In the genomic region with DNA sequence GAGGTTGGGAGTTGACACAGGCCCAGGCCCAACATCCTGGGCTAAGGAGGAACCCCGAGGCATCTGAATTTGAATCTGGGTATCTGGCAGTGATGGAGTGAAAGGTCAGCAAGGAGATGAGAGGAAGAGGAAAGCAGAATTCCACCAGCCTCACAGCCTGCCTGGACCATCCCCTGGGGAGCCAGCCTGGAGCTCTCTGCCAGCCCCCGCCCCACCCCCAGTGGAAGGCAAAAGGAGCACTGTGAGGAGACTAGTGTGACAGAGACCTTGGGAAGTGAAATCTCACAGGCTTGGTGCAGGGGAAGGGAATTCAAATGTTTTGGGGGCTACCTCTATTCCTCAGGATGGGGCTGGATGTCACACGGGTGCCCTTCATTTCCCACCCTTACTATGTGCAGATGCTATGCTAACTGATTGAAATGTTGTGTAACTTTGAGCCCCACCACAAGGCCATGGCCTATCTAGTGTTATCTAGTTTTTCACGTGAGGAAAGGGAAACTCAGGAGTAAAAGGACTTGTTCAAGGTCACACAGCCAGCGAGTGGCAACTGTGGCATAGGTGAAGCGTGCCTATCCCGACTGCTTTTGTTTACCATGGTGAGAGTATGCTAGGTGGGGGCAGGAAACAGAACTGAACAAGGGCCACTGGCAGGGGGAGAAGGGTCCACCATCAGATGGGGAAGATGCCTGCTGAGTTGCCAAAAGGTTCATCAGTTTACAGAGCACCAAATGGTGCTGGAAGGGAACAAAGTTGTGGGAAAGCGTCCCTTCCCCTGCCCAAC, we compare ENCODE assay signal across 11 cellular contexts. TPM values are rescaled to one million over a fixed set of nuclear protein-coding genes. Genes with fewer than 3 reads are reported as not detected.
DNase-seq lines count a peak whose midpoint lies in the region; ATAC-seq, FAIRE-seq and TF ChIP-seq lines count a peak whose summit lies in the region.
"Had no signal": no experiment of that assay in that cellular context is flagged by ENCODE, and none has a peak within 500 bp of the region (broad histone marks: within the 10 kb centered on the region; RNA-seq: fewer than 3 reads in every experiment).

No MANE protein-coding gene starts in this region.

- H3K79me2 ChIP-seq in mammary epithelial cell (ENCODE audit: insufficient read depth, low read length), result peaks cover 87% of the 10 kb centered on the region

- in situ Hi-C loops in mammary epithelial cell (cut with MboI; ENCODE audit: low sequenced_read_pairs in 2 of 2), result no loop called here

- H3K27me3 ChIP-seq in mammary epithelial cell (ENCODE audit: insufficient read depth, low read length), result no peaks in the 10 kb centered on the region

- H2AFZ ChIP-seq in mammary epithelial cell (ENCODE audit: low read depth, low read length), result no peak overlapping the region

- dilution Hi-C loops in mammary epithelial cell (cut with HindIII; ENCODE audit: low sequenced_read_pairs), result no loop called here

- BruUV-seq in MCF 10A (replicated peaks; lab: Mats Ljungman, UMichigan) (no TSS peak), mammary epithelial cell (replicated peaks; lab: Mats Ljungman, UMichigan) (no TSS peak)

- H3K9me3 ChIP-seq in mammary epithelial cell (replicated peaks; ENCODE audit: insufficient read depth, low read length), result no peaks in the 10 kb centered on the region

- FAIRE-seq in frontal cortex (lab: Jason Lieb, UNC), result no peak

- H3K36me3 ChIP-seq in mammary epithelial cell (ENCODE audit: insufficient read depth, low read length), result no peaks in the 10 kb centered on the region

- POLR2A ChIA-PET in MCF 10A (lab: Yijun Ruan, JAX), result interaction anchor here (0.9 to 1.4 kb wide), 4 partner anchors 19 to 84 kb away, joined by 3 to 5 read pairs (median 3); a partner anchor contains a TSS

- ATAC-seq in naive B cell (ENCODE audit: low read depth in 2 of 2) (no peak), HG02610 (IDR thresholded peaks at IDR 0.05; ENCODE audit: unreplicated experiment) (no peak), GM18511 (IDR thresholded peaks at IDR 0.05; ENCODE audit: unreplicated experiment) (no peak)
- ATAC-seq: activated CD8-positive, alpha-beta T cell treated with anti-CD3 and anti-CD28 coated beads for 36 hours had no signal

- H3K27ac Mint-ChIP-seq in MCF 10A (ENCODE audit: low read depth, unreplicated experiment) (no peak overlapping the region), naive B cell (peak overlapping the region in 1 of 6 donors; percentile 33), type B pancreatic cell (peak overlapping the region; percentile 91)
- H3K27ac Mint-ChIP-seq: activated CD8-positive, alpha-beta T cell treated with anti-CD3 and anti-CD28 coated beads for 36 hours had no signal

- TF ChIP-seq CTCF in MCF 10A (IDR thresholded peaks at IDR 0.05; ENCODE audit: unreplicated experiment), result no peak
- no peak for TF ChIP-seq CTCF in mammary epithelial cell (conservative IDR thresholded peaks at IDR 0.05 in 1 of 2, IDR thresholded peaks at IDR 0.05 in 1 of 2; ENCODE audit: extremely low read depth in 1 of 2, insufficient read depth in 1 of 2, low read depth in 1 of 2, low read length in 2 of 2)
- no peak for TF ChIP-seq CTCF in coronary artery (IDR thresholded peaks at IDR 0.05)
- TF ChIP-seq CTCF in type B pancreatic cell (conservative IDR thresholded peaks at IDR 0.05), result no peak

- no peaks in the 10 kb centered on the region for H3K27me3 Mint-ChIP-seq in MCF 10A (ENCODE audit: insufficient read depth, unreplicated experiment)
- no peaks in the 10 kb centered on the region for H3K27me3 Mint-ChIP-seq in naive B cell
- H3K27me3 Mint-ChIP-seq in type B pancreatic cell, result no peaks in the 10 kb centered on the region

- H3K4me1 ChIP-seq in mammary epithelial cell (ENCODE audit: insufficient read depth, low read length), result peaks cover 79% of the 10 kb centered on the region

- no peak overlapping the region for H3K9ac ChIP-seq in mammary epithelial cell (ENCODE audit: insufficient read depth, low read length)

- intact Hi-C loops in MCF 10A (cut with micrococcal nuclease) (loop anchor here (2.0 kb wide), 1 partner anchor 29 kb away; no protein-coding TSS in a partner anchor), mammary epithelial cell (cut with micrococcal nuclease) (no loop called here)

- H4K20me1 ChIP-seq in mammary epithelial cell (ENCODE audit: insufficient read depth, low read length), result no peaks in the 10 kb centered on the region

- 59% methylated on average over 7 of the region's 8 CpGs for WGBS in mammary epithelial cell (ENCODE audit: low coverage, missing lambda C conversion rate)

- H3K4me3 ChIP-seq in mammary epithelial cell (replicated peaks in 1 of 3; ENCODE audit: insufficient read depth in 1 of 3, low read depth in 2 of 3, low read length in 3 of 3), result no peak overlapping the region
- peak overlapping the region; percentile 74 for H3K4me3 ChIP-seq in coronary artery

- H3K36me3 Mint-ChIP-seq in MCF 10A (ENCODE audit: insufficient read depth, unreplicated experiment) (no peaks in the 10 kb centered on the region), naive B cell (no peaks in the 10 kb centered on the region), type B pancreatic cell (no peaks in the 10 kb centered on the region)

- H3K4me1 Mint-ChIP-seq in MCF 10A (ENCODE audit: insufficient read depth, unreplicated experiment), result peaks cover 41% of the 10 kb centered on the region
- peaks cover 35 to 56% (median 47%) of the 10 kb centered on the region in 3 donors for H3K4me1 Mint-ChIP-seq in naive B cell
- peaks cover 63% of the 10 kb centered on the region for H3K4me1 Mint-ChIP-seq in type B pancreatic cell (ENCODE audit: unreplicated experiment)

- H3K4me3 Mint-ChIP-seq in MCF 10A (ENCODE audit: unreplicated experiment) (peak overlapping the region; percentile 53), naive B cell (peak overlapping the region; percentile 58 to 84 (median 72)), type B pancreatic cell (peak overlapping the region; percentile 77)
- H3K4me3 Mint-ChIP-seq: activated CD8-positive, alpha-beta T cell treated with anti-CD3 and anti-CD28 coated beads for 36 hours had no signal

- H3K9me3 Mint-ChIP-seq in MCF 10A (ENCODE audit: unreplicated experiment) (no peaks in the 10 kb centered on the region), naive B cell (no peaks in the 10 kb centered on the region), type B pancreatic cell (no peaks in the 10 kb centered on the region)
- H3K9me3 Mint-ChIP-seq: activated CD8-positive, alpha-beta T cell treated with anti-CD3 and anti-CD28 coated beads for 36 hours had no signal

- DNase-seq in MCF 10A (ENCODE audit: unreplicated experiment) (no peak), mammary epithelial cell (no peak), coronary artery (ENCODE audit: low spot score) (no peak), naive B cell (no peak), type B pancreatic cell (ENCODE audit: extremely low spot score, unreplicated experiment) (no peak), frontal cortex (ENCODE audit: low spot score in 2 of 2) (no peak)
- DNase-seq: activated CD8-positive, alpha-beta T cell treated with anti-CD3 and anti-CD28 coated beads for 36 hours; central memory CD4-positive, alpha-beta T cell; stimulated activated CD4-positive, alpha-beta T cell treated with anti-CD3 and anti-CD28 coated beads, Interleukin-15, amount 100 ng/mL, for 24 hours had no signal

- H3K27ac ChIP-seq in mammary epithelial cell (ENCODE audit: insufficient read depth, low read depth, low read length) (no peak overlapping the region), coronary artery (peak overlapping the region; percentile 97 to 98)

- CTCF ChIA-PET in MCF 10A (lab: Yijun Ruan, JAX) (interaction anchor here (0.8 to 2.6 kb wide), 3 partner anchors 9 to 17 kb away, joined by 3 to 12 read pairs (median 4); no protein-coding TSS in a partner anchor), mammary epithelial cell (lab: Charles Lee; ENCODE audit: low non-redundant PET) (interaction anchor here (0.6 kb wide), 3 partner anchors 34 to 278 kb away, joined by 4 to 5 read pairs (median 5); no protein-coding TSS in a partner anchor)

- H3K4me2 ChIP-seq in mammary epithelial cell (ENCODE audit: insufficient read depth, low read depth, low read length), result no peak overlapping the region

RNA-seq across cellular contexts. Expression of a gene that starts 29.8 kb away (rescaled TPM):
- total RNA-seq in MCF 10A (2022) (18.4 and 25.2 TPM in 2 replicates), mammary epithelial cell (10 to 100 TPM; 35.3 to 51.8 TPM), type B pancreatic cell (ENCODE audit: low replicate concordance) (49.3 and 61.0 TPM in 2 replicates), frontal cortex (10.6 TPM)
- polyA plus RNA-seq in mammary epithelial cell (8.0 TPM), naive B cell (ENCODE audit: low read depth in 6 of 6) (1 to 10 TPM in 3 of 6 donors, under 1 TPM in 3; 0.15 to 2.3 (median 0.91) TPM)
- 21.4 TPM for polyA minus RNA-seq in mammary epithelial cell
